Comparison of ENCODE assay signal across 8 cellular contexts in genomic region chr10:120942806-120943413, GRCh38.
DNase-seq lines count a peak whose midpoint lies in the region; ATAC-seq, FAIRE-seq and TF ChIP-seq lines count a peak whose summit lies in the region.

No MANE protein-coding gene starts in this region.

- WGBS in stomach, 5 donors: 18 to 37% (median 18%) methylated on average over 11 to 23 of the region's 23 CpGs

- BruUV-seq in Calu3 (replicated peaks; lab: Mats Ljungman, UMichigan) (no TSS peak), Panc1 (replicated peaks; lab: Mats Ljungman, UMichigan) (no TSS peak)

- no peak for TF ChIP-seq POLR2A in stomach (IDR thresholded peaks at IDR 0.05)

- H3K36me3 Mint-ChIP-seq in Calu3 (ENCODE audit: insufficient read depth, unreplicated experiment) (no peaks in the 10 kb centered on the region), neural crest cell (ENCODE audit: low read depth) (no peaks in the 10 kb centered on the region)

- H3K9me3 Mint-ChIP-seq in Calu3 (ENCODE audit: low read depth, unreplicated experiment): no peaks in the 10 kb centered on the region
- H3K9me3 Mint-ChIP-seq in neural crest cell: no peaks in the 10 kb centered on the region

- H3K4me3 ChIP-seq in Panc1 (ENCODE audit: low read depth in 2 of 2, low read length in 2 of 2): peak overlapping the region in 1 of 2 experiments; percentile 37; a peak in 1 of 4 replicates
- H3K4me3 ChIP-seq in stomach: no peak overlapping the region

- in situ Hi-C loops in Panc1 (cut with HindIII; ENCODE audit: low pct_unique_long_range_greater_than_20kb, low sequenced_read_pairs): no loop called here

- FAIRE-seq in HTR-8/SVneo (lab: Jason Lieb, UNC): peak; percentile 16

- DNase-seq in Calu3 (peak; percentile 82), HTR-8/SVneo (ENCODE audit: insufficient read length, low spot score) (peak; percentile 56), Panc1 (ENCODE audit: low read depth, low spot score) (peak; percentile 61), fibroblast of gingiva (ENCODE audit: low read depth) (peak; percentile 68), neural crest cell (ENCODE audit: low read depth, low spot score) (peak; percentile 94), stomach (peak; percentile 80)
- peak; percentile 86 for DNase-seq in activated T-cell treated with anti-CD3 and anti-CD28 coated beads, Interleukin-2, amount 50 U/mL, for 48 hours

- H3K4me3 Mint-ChIP-seq in Calu3 (ENCODE audit: low read depth, unreplicated experiment) (no peak overlapping the region), neural crest cell (no peak overlapping the region)

- H3K36me3 ChIP-seq in Panc1 (ENCODE audit: control insufficient read depth, insufficient read depth, low read length): no peaks in the 10 kb centered on the region
- H3K36me3 ChIP-seq in stomach: no peaks in the 10 kb centered on the region

- CTCF ChIA-PET in Calu3 (lab: Charles Lee): no interaction called here
- CTCF ChIA-PET in Panc1 (lab: Charles Lee): interaction anchor here (1.0 kb wide), 1 partner anchor 52 kb away, joined by 3 read pairs; no protein-coding TSS in a partner anchor

- no peak for TF ChIP-seq EP300 in stomach (IDR thresholded peaks at IDR 0.05)

- TF ChIP-seq CTCF in Calu3 (IDR thresholded peaks at IDR 0.05; ENCODE audit: unreplicated experiment) (peak; percentile 69), Panc1 (IDR thresholded peaks at IDR 0.05) (peak; percentile 94), neural crest cell (conservative IDR thresholded peaks at IDR 0.05) (peak; percentile 90), stomach (IDR thresholded peaks at IDR 0.05) (peak in 5 of 7 experiments; percentile 68 to 87 (median 81))

- H3K27me3 ChIP-seq in Panc1 (ENCODE audit: control insufficient read depth, insufficient read depth, low read length): no peaks in the 10 kb centered on the region
- peaks cover 0 to 25% (median 0%) of the 10 kb centered on the region in 3 donors for H3K27me3 ChIP-seq in stomach

- POLR2A ChIA-PET in Panc1 (lab: Charles Lee): no interaction called here

- no peaks in the 10 kb centered on the region for H3K27me3 Mint-ChIP-seq in Calu3 (ENCODE audit: unreplicated experiment)
- no peaks in the 10 kb centered on the region for H3K27me3 Mint-ChIP-seq in neural crest cell (ENCODE audit: low read depth)

- intact Hi-C loops in Calu3 (cut with micrococcal nuclease; ENCODE audit: unreplicated experiment): loop anchor here (1.0 to 5.0 kb wide), 4 partner anchors 664 to 959 kb away; no protein-coding TSS in a partner anchor
- intact Hi-C loops in Panc1 (cut with micrococcal nuclease; ENCODE audit: unreplicated experiment): loop anchor here (2.0 to 5.0 kb wide), 3 partner anchors 792 to 959 kb away; no protein-coding TSS in a partner anchor
- intact Hi-C loops in stomach (cut with DNase I; ENCODE audit: low total_unique reads): loop anchor here (5.0 to 10.0 kb wide), 3 partner anchors 662 to 949 kb away; no protein-coding TSS in a partner anchor

- H3K4me1 Mint-ChIP-seq in Calu3 (ENCODE audit: low read depth, unreplicated experiment): peaks cover 20% of the 10 kb centered on the region
- peaks cover 7% of the 10 kb centered on the region for H3K4me1 Mint-ChIP-seq in neural crest cell

- H3K27ac ChIP-seq in Panc1 (ENCODE audit: low read length): no peak overlapping the region
- H3K27ac ChIP-seq in stomach: no peak overlapping the region

- H3K4me1 ChIP-seq in Panc1 (ENCODE audit: control insufficient read depth, insufficient read depth, low read length): peaks cover 7% of the 10 kb centered on the region; the same call in 1 of the 2 replicates
- H3K4me1 ChIP-seq in stomach: peaks cover 5 to 21% (median 12%) of the 10 kb centered on the region in 4 donors

- H3K9me3 ChIP-seq in Panc1 (ENCODE audit: control insufficient read depth, insufficient read depth, low read depth, low read length): no peaks in the 10 kb centered on the region
- H3K9me3 ChIP-seq in stomach: no peaks in the 10 kb centered on the region

- H3K27ac Mint-ChIP-seq in Calu3 (ENCODE audit: unreplicated experiment): no peak overlapping the region
- H3K27ac Mint-ChIP-seq in neural crest cell (ENCODE audit: unreplicated experiment): no peak overlapping the region

- ATAC-seq in GM21367 (IDR thresholded peaks at IDR 0.05; ENCODE audit: unreplicated experiment) (peak; percentile 90), Panc1 (peak; percentile 97)
